Comparison of ENCODE assay signal across 8 cellular contexts in genomic region chr5:90015584-90016018, GRCh38.
DNase-seq lines count a peak whose midpoint lies in the region; ATAC-seq and TF ChIP-seq lines count a peak whose summit lies in the region.
"Had no signal": no experiment of that assay in that cellular context is flagged by ENCODE, and none has a peak within 500 bp of the region (broad histone marks: within the 10 kb centered on the region; RNA-seq: fewer than 3 reads in every experiment).

No MANE protein-coding gene starts in this region.

- H3K4me1 Mint-ChIP-seq in stimulated activated memory B cell treated with anti-CD40 and anti-IgM and Interleukin-4, amounts not matched to agents 10 μg/mL and 1 μg/mL and 100 μg/mL, for 72 hours: peaks cover 15% of the 10 kb centered on the region
- H3K4me1 Mint-ChIP-seq in nephron progenitor cell: peaks cover 5% of the 10 kb centered on the region

- no peaks in the 10 kb centered on the region for H3K27me3 ChIP-seq in adipocyte (replicated peaks; ENCODE audit: control insufficient read depth, insufficient read depth, low read length)

- H3K4me3 Mint-ChIP-seq in stimulated activated memory B cell treated with anti-CD40 and anti-IgM and Interleukin-4, amounts not matched to agents 10 μg/mL and 1 μg/mL and 100 μg/mL, for 72 hours: no peak overlapping the region
- H3K4me3 Mint-ChIP-seq in nephron progenitor cell: no peak overlapping the region
- H3K4me3 Mint-ChIP-seq: stimulated activated naive CD8-positive, alpha-beta T cell treated with anti-CD3 and anti-CD28 coated beads, Interleukin-15, Interleukin-2, amounts not matched to agents 100 ng/mL and 50 ng/mL, for 24 hours had no signal

- no peaks in the 10 kb centered on the region for H3K9me3 Mint-ChIP-seq in stimulated activated memory B cell treated with anti-CD40 and anti-IgM and Interleukin-4, amounts not matched to agents 10 μg/mL and 1 μg/mL and 100 μg/mL, for 72 hours
- H3K9me3 Mint-ChIP-seq in nephron progenitor cell: no peaks in the 10 kb centered on the region

- H3K27me3 Mint-ChIP-seq in stimulated activated memory B cell treated with anti-CD40 and anti-IgM and Interleukin-4, amounts not matched to agents 10 μg/mL and 1 μg/mL and 100 μg/mL, for 72 hours: peaks cover 9% of the 10 kb centered on the region
- no peaks in the 10 kb centered on the region for H3K27me3 Mint-ChIP-seq in nephron progenitor cell (ENCODE audit: low read depth, poor library complexity)
- H3K27me3 Mint-ChIP-seq: stimulated activated naive CD8-positive, alpha-beta T cell treated with anti-CD3 and anti-CD28 coated beads, Interleukin-15, Interleukin-2, amounts not matched to agents 100 ng/mL and 50 ng/mL, for 24 hours had no signal

- H3K9me3 ChIP-seq in adipocyte (ENCODE audit: control insufficient read depth, low read length): no peaks in the 10 kb centered on the region

- DNase-seq in adipocyte (ENCODE audit: low read depth): peak; percentile 48
- DNase-seq in NCI-H1092 treated with DMSO at 0.1 percent for 48 hours (lab: John Stamatoyannopoulos, UW): no peak
- no peak for DNase-seq in NCI-H2029 treated with DMSO at 0.1 percent for 48 hours (lab: John Stamatoyannopoulos, UW)
- DNase-seq in nephron progenitor cell: no peak

- H3K9ac ChIP-seq in adipocyte (ENCODE audit: low read length): no peak overlapping the region

- H3K36me3 ChIP-seq in adipocyte (ENCODE audit: control insufficient read depth, insufficient read depth, low read length, severe bottlenecking): no peaks in the 10 kb centered on the region

- ATAC-seq in GM19452 (IDR thresholded peaks at IDR 0.05; ENCODE audit: unreplicated experiment): peak; percentile 86
- peak; percentile 90 for ATAC-seq in HG03095 (IDR thresholded peaks at IDR 0.05; ENCODE audit: unreplicated experiment)
- peak; percentile 59 for ATAC-seq in stimulated activated memory B cell treated with anti-CD40 and anti-IgM and Interleukin-4, amounts not matched to agents 10 μg/mL and 1 μg/mL and 100 μg/mL, for 72 hours

- H3K4me1 ChIP-seq in adipocyte (ENCODE audit: control insufficient read depth, insufficient read depth, low read length): peaks cover 6% of the 10 kb centered on the region

- no peak overlapping the region for H3K4me3 ChIP-seq in adipocyte (ENCODE audit: low read length)

- no peak for TF ChIP-seq CTCF in nephron progenitor cell (IDR thresholded peaks at IDR 0.05)

- no peak overlapping the region for H3K27ac Mint-ChIP-seq in stimulated activated memory B cell treated with anti-CD40 and anti-IgM and Interleukin-4, amounts not matched to agents 10 μg/mL and 1 μg/mL and 100 μg/mL, for 72 hours
- no peak overlapping the region for H3K27ac Mint-ChIP-seq in nephron progenitor cell
- H3K27ac Mint-ChIP-seq: stimulated activated naive CD8-positive, alpha-beta T cell treated with anti-CD3 and anti-CD28 coated beads, Interleukin-15, Interleukin-2, amounts not matched to agents 100 ng/mL and 50 ng/mL, for 24 hours had no signal

- H3K36me3 Mint-ChIP-seq in stimulated activated memory B cell treated with anti-CD40 and anti-IgM and Interleukin-4, amounts not matched to agents 10 μg/mL and 1 μg/mL and 100 μg/mL, for 72 hours: no peaks in the 10 kb centered on the region
- no peaks in the 10 kb centered on the region for H3K36me3 Mint-ChIP-seq in nephron progenitor cell (ENCODE audit: low read depth)
